8 cellular contexts compared by ENCODE assay signal in genomic region chr17:79023886-79024771, GRCh38. TPM values are rescaled to one million over a fixed set of nuclear protein-coding genes. Genes with fewer than 3 reads are reported as not detected.
DNase-seq lines count a peak whose midpoint lies in the region; ATAC-seq, FAIRE-seq and TF ChIP-seq lines count a peak whose summit lies in the region.

TSS of gene C1QTNF1 (plus strand) at chr17:79024169. CDS start at chr17:79043969, 19,800 bp downstream.

- H3K4me1 ChIP-seq in endothelial cell of umbilical vein (ENCODE audit: control insufficient read depth, extremely low read depth, insufficient read depth, low read length) = peaks cover 28% of the 10 kb centered on the region
- peaks cover 78 to 92% (median 86%) of the 10 kb centered on the region in 4 donors for H3K4me1 ChIP-seq in upper lobe of left lung

- ATAC-seq in WTC11 (peak; percentile 80), upper lobe of left lung (ENCODE audit: low FRiP score in 2 of 2) (peak in 1 of 2 donors; percentile 67)

- H3K9me3 Mint-ChIP-seq in WTC11 = no peaks in the 10 kb centered on the region

- dilution Hi-C loops in endothelial cell of umbilical vein (cut with MboI; ENCODE audit: extremely low pct_ligation_motif_present, low sequenced_read_pairs) = no loop called here

- H3K27me3 Mint-ChIP-seq in WTC11 (ENCODE audit: low read depth) = peaks cover 89% of the 10 kb centered on the region

- H3K27ac ChIP-seq in endothelial cell of umbilical vein (ENCODE audit: insufficient read depth, low read depth, low read length) = no peak within 1 kb of the TSS
- H3K27ac ChIP-seq in upper lobe of left lung = peak within 1 kb of the TSS; percentile 60 to 81 (median 74)

- no peaks in the 10 kb centered on the region for H4K20me1 ChIP-seq in endothelial cell of umbilical vein (replicated peaks; ENCODE audit: control insufficient read depth, extremely low read depth, insufficient read depth, low read length)

- peak; percentile 60 for DNase-seq in stimulated activated CD4-positive, alpha-beta T cell treated with anti-CD3 and anti-CD28 coated beads, Interleukin-15, amount 100 ng/mL, for 24 hours
- no peak for DNase-seq in stimulated activated CD4-positive, alpha-beta T cell treated with anti-CD3 and anti-CD28 coated beads, Interleukin-1b, Interleukin-23, amount 100 ng/mL, for 48 hours
- DNase-seq in WTC11 (ENCODE audit: low spot score) (peak; percentile 70), endothelial cell of umbilical vein (ENCODE audit: low read depth, low spot score) (no peak), mucosa of gallbladder (ENCODE audit: low spot score) (no peak), upper lobe of left lung (peak; percentile 40 to 89), NCI-H1436 (lab: John Stamatoyannopoulos, UW) (no peak), GM19239 (ENCODE audit: insufficient read length, low spot score) (no peak)

- H3K4me2 ChIP-seq in endothelial cell of umbilical vein (ENCODE audit: insufficient read depth, low read length) = peak within 1 kb of the TSS; percentile 64

- no peak within 1 kb of the TSS for H3K9ac ChIP-seq in endothelial cell of umbilical vein (replicated peaks; ENCODE audit: extremely low read depth, insufficient read depth, low read length)

- BruUV-seq in endothelial cell of umbilical vein (replicated peaks; lab: Mats Ljungman, UMichigan) = no TSS peak

- no peak for TF ChIP-seq POLR2A in endothelial cell of umbilical vein (IDR thresholded peaks at IDR 0.05; ENCODE audit: low read depth, low read length)
- peak in 1 of 4 donors; percentile 14 for TF ChIP-seq POLR2A in upper lobe of left lung (IDR thresholded peaks at IDR 0.05)

- H3K36me3 ChIP-seq in endothelial cell of umbilical vein (ENCODE audit: control insufficient read depth in 2 of 2, extremely low read depth in 1 of 2, insufficient read depth in 2 of 2, low read length in 2 of 2) (no peaks in the 10 kb centered on the region), upper lobe of left lung (no peaks in the 10 kb centered on the region)

- POLR2A ChIA-PET in WTC11 (lab: Charles Lee) (no interaction called here), endothelial cell of umbilical vein (lab: Charles Lee) (no interaction called here)

- FAIRE-seq in endothelial cell of umbilical vein (lab: Jason Lieb, UNC) (no peak), GM19239 (lab: Jason Lieb, UNC) (no peak)

- no peaks in the 10 kb centered on the region for H3K79me2 ChIP-seq in endothelial cell of umbilical vein (ENCODE audit: control insufficient read depth, insufficient read depth, low read length)

- peak within 1 kb of the TSS; percentile 74 for H2AFZ ChIP-seq in endothelial cell of umbilical vein (ENCODE audit: low read depth, low read length)

- CTCF ChIA-PET in WTC11 (lab: Charles Lee) (interaction anchor here (0.8 to 2.3 kb wide), 4 partner anchors 18 to 50 kb away, joined by 3 to 15 read pairs (median 4); partner anchors contain the start of gene ENGASE), endothelial cell of umbilical vein (lab: Charles Lee) (no interaction called here)

- no peak for TF ChIP-seq EP300 in upper lobe of left lung (IDR thresholded peaks at IDR 0.05)

- intact Hi-C loops in endothelial cell of umbilical vein (cut with micrococcal nuclease) = no loop called here

- peak within 1 kb of the TSS; percentile 84 for H3K4me3 Mint-ChIP-seq in WTC11

- peak; percentile 24; the same call in 1 of the 2 replicates for TF ChIP-seq CTCF in WTC11 (IDR thresholded peaks at IDR 0.05)
- peak; percentile 25 to 29 for TF ChIP-seq CTCF in endothelial cell of umbilical vein (IDR thresholded peaks at IDR 0.05; ENCODE audit: extremely low read depth in 1 of 2, insufficient read depth in 1 of 2, low read depth in 1 of 2, low read length in 2 of 2)
- TF ChIP-seq CTCF in upper lobe of left lung (IDR thresholded peaks at IDR 0.05) = peak; percentile 51 to 88 (median 61)

- peak within 1 kb of the TSS; percentile 39 to 41 (median 40) for H3K4me3 ChIP-seq in endothelial cell of umbilical vein (replicated peaks in 1 of 3; ENCODE audit: insufficient read depth in 1 of 3, low read depth in 1 of 3, low read length in 3 of 3)
- H3K4me3 ChIP-seq in upper lobe of left lung = peak within 1 kb of the TSS; percentile 52 to 78 (median 67)

- H3K27me3 ChIP-seq in endothelial cell of umbilical vein (ENCODE audit: control insufficient read depth in 2 of 2, insufficient read depth in 2 of 2, low read length in 2 of 2) (peaks cover 0 to 16% of the 10 kb centered on the region in 2 experiments), upper lobe of left lung (peaks cover 0 to 5% (median 0%) of the 10 kb centered on the region in 4 donors)

- no peak within 1 kb of the TSS for H3K27ac Mint-ChIP-seq in WTC11

- no peaks in the 10 kb centered on the region for H3K9me1 ChIP-seq in endothelial cell of umbilical vein (replicated peaks; ENCODE audit: control insufficient read depth, extremely low read depth, insufficient read depth, low read length)

- H3K9me3 ChIP-seq in endothelial cell of umbilical vein (replicated peaks; ENCODE audit: control insufficient read depth, insufficient read depth, low read length) = no peaks in the 10 kb centered on the region
- H3K9me3 ChIP-seq in upper lobe of left lung = no peaks in the 10 kb centered on the region

- 1 to 4% methylated on average over 22 to 47 of the region's 77 CpGs for WGBS in upper lobe of left lung, 2 donors

- H3K4me1 Mint-ChIP-seq in WTC11 = peaks cover 14% of the 10 kb centered on the region

- no peaks in the 10 kb centered on the region for H3K36me3 Mint-ChIP-seq in WTC11

TF ChIP-seq in WTC11, 78 proteins besides CTCF, POLR2A, EP300 and RAD21 (continues in another document):
- TF ChIP-seq ZNF219 (CRISPR knock-in tag; IDR thresholded peaks at IDR 0.05; ENCODE audit: borderline replicate concordance) = 0 out of 2 replicates have a peak, but pooled peaks have one; percentile 42
- 0 out of 2 replicates have a peak, but pooled peaks have one; percentile 22 for TF ChIP-seq USF1 (CRISPR knock-in tag; IDR thresholded peaks at IDR 0.05)
- 0 out of 2 replicates have a peak, but pooled peaks have one; percentile 49 for TF ChIP-seq TEAD1 (CRISPR knock-in tag; IDR thresholded peaks at IDR 0.05)
- TF ChIP-seq MLX (CRISPR knock-in tag; IDR thresholded peaks at IDR 0.05) = no peak

TF ChIP-seq in endothelial cell of umbilical vein, 7 proteins besides CTCF, POLR2A, EP300 and RAD21:
- TF ChIP-seq POLR2AphosphoS5 (IDR thresholded peaks at IDR 0.05; ENCODE audit: insufficient read depth, low read depth, low read length) = no peak
- TF ChIP-seq EZH2 (IDR thresholded peaks at IDR 0.05; ENCODE audit: borderline replicate concordance, low read depth, low read length, severe bottlenecking) = peak; percentile 69
- no peak for TF ChIP-seq MYC (IDR thresholded peaks at IDR 0.05; ENCODE audit: low read depth, low read length)
- no peak for TF ChIP-seq MAX (IDR thresholded peaks at IDR 0.05; ENCODE audit: insufficient read depth, insufficient read length)

RNA-seq across cellular contexts. Expression of gene C1QTNF1, which starts in this region (rescaled TPM):
- 1.5 to 2.7 TPM (median 1.7 TPM) in 3 replicates for total RNA-seq in WTC11 (2021)
- total RNA-seq in endothelial cell of umbilical vein = 3.8 and 4.0 TPM in 2 replicates
- 2.5 and 3.1 TPM in 2 replicates for polyA plus RNA-seq in endothelial cell of umbilical vein
- polyA plus RNA-seq in endothelial cell of umbilical vein (2011; cell fraction: cytosol; rRNA removed) = 1.6 and 1.7 TPM in 2 replicates
- 0.76 and 1.2 TPM in 2 replicates for polyA plus RNA-seq in endothelial cell of umbilical vein (2011; cell fraction: nucleus; rRNA removed)
- 0.83 and 1.5 TPM in 2 replicates for polyA plus RNA-seq in endothelial cell of umbilical vein (2012)
- 0.66 and 0.79 TPM in 2 replicates for polyA minus RNA-seq in endothelial cell of umbilical vein
- polyA minus RNA-seq in endothelial cell of umbilical vein (2011; cell fraction: cytosol; rRNA and poly(A)+ RNA removed) = not detected
- polyA minus RNA-seq in endothelial cell of umbilical vein (2011; cell fraction: nucleus; rRNA and poly(A)+ RNA removed) = 0.34 and 0.53 TPM in 2 replicates
- total RNA-seq in mucosa of gallbladder = 45.3 TPM
- total RNA-seq in upper lobe of left lung = 10 to 100 TPM in 4 of 6 donors, 1 to 10 TPM in 2; 9.3 to 30.4 (median 14.1) TPM

Comparison
In these comparisons a context has a peak if more than half of its experiments do, and no peak if none do; other contexts are left out.
1. DNase-seq: peak in stimulated activated CD4-positive, alpha-beta T cell treated with anti-CD3 and anti-CD28 coated beads, Interleukin-15, amount 100 ng/mL, for 24 hours (single experiment), WTC11 (single experiment) and upper lobe of left lung (2 of 2); none in stimulated activated CD4-positive, alpha-beta T cell treated with anti-CD3 and anti-CD28 coated beads, Interleukin-1b, Interleukin-23, amount 100 ng/mL, for 48 hours (single experiment), endothelial cell of umbilical vein (single experiment), mucosa of gallbladder (single experiment), NCI-H1436 (single experiment) and GM19239 (single experiment).
2. Peak in every context shown above with its lines, with median percentiles within 50 percentile points of each other: CTCF ChIP-seq.